In genomic region chr4:54233128-54233696, GRCh38 we compare ENCODE assay signal across 8 cellular contexts. TPM values are rescaled to one million over a fixed set of nuclear protein-coding genes. Genes with fewer than 3 reads are reported as not detected.
DNase-seq lines count a peak whose midpoint lies in the region; ATAC-seq and TF ChIP-seq lines count a peak whose summit lies in the region.

No MANE protein-coding gene starts in this region.

- CTCF ChIA-PET in SK-N-SH (lab: Yijun Ruan, JAX): interaction anchor here (0.6 to 5.5 kb wide), 81 partner anchors 9 to 1989 kb away, joined by 3 to 152 read pairs (median 5); partner anchors contain the start of gene SCFD2
- CTCF ChIA-PET in activated naive CD4-positive, alpha-beta T cell treated with anti-CD3 and anti-CD28 coated beads, Interleukin-2, amount 10 ng/mL, durations not matched to agents 7 days and 5 days (lab: Charles Lee): interaction anchor here (0.6 to 5.3 kb wide), 27 partner anchors 8 to 1858 kb away, joined by 3 to 63 read pairs (median 5); no protein-coding TSS in a partner anchor

- H3K9me3 Mint-ChIP-seq in activated naive CD4-positive, alpha-beta T cell treated with anti-CD3 and anti-CD28 coated beads, Interleukin-2, amount 10 ng/mL, durations not matched to agents 7 days and 5 days: no peaks in the 10 kb centered on the region

- peak overlapping the region; percentile 72 to 91 for H3K27ac ChIP-seq in SK-N-SH (ENCODE audit: low read depth in 2 of 2, low read length in 1 of 2)
- peak overlapping the region; percentile 84 to 88 for H3K27ac ChIP-seq in testis

- no peak for TF ChIP-seq POLR2A in testis (IDR thresholded peaks at IDR 0.05)

- H4K20me1 ChIP-seq in SK-N-SH (ENCODE audit: insufficient read depth): peaks cover 42% of the 10 kb centered on the region

- TF ChIP-seq EP300 in SK-N-SH (IDR thresholded peaks at IDR 0.05; ENCODE audit: borderline replicate concordance in 1 of 2, low read depth in 1 of 2, low read length in 1 of 2): 0 out of 4 replicates have a peak, but pooled peaks of 1 of the 2 experiments have one; percentile 20

- DNase-seq in ELR (ENCODE audit: low read depth) (peak; percentile 90), H4 (ENCODE audit: low spot score) (peak; percentile 77), LoVo (ENCODE audit: low spot score) (peak; percentile 79), SK-N-SH (peak; percentile 91), glomerular endothelial cell (ENCODE audit: extremely low read depth, low read depth, low spot score) (peak; percentile 34), omental fat pad (ENCODE audit: low spot score) (peak; percentile 57), testis (peak; percentile 88)
- DNase-seq in activated naive CD4-positive, alpha-beta T cell treated with anti-CD3 and anti-CD28 coated beads, Interleukin-2, amount 10 ng/mL, durations not matched to agents 7 days and 5 days: peak; percentile 82

- no peaks in the 10 kb centered on the region for H3K9me2 ChIP-seq in SK-N-SH

- peaks cover 2% of the 10 kb centered on the region for H3K36me3 Mint-ChIP-seq in activated naive CD4-positive, alpha-beta T cell treated with anti-CD3 and anti-CD28 coated beads, Interleukin-2, amount 10 ng/mL, durations not matched to agents 7 days and 5 days

- peak; percentile 77 for ATAC-seq in omental fat pad (ENCODE audit: low FRiP score)

- H3K36me3 ChIP-seq in SK-N-SH (replicated peaks in 1 of 2; ENCODE audit: control insufficient read depth in 1 of 2, insufficient read depth in 2 of 2, low read length in 1 of 2) (no peaks in the 10 kb centered on the region), testis (ENCODE audit: low read depth, missing control alignments) (no peaks in the 10 kb centered on the region)

- no peaks in the 10 kb centered on the region for H3K27me3 ChIP-seq in SK-N-SH (ENCODE audit: insufficient read depth)
- H3K27me3 ChIP-seq in testis: no peaks in the 10 kb centered on the region

- WGBS in SK-N-SH (ENCODE audit: low lambda C conversion rate): 2% methylated on average over 18 of the region's 59 CpGs
- WGBS in testis, 2 donors: 0% methylated on average over 2 to 44 of the region's 59 CpGs

- H2AFZ ChIP-seq in SK-N-SH (ENCODE audit: low read depth): peak overlapping the region; percentile 66; the same call in 1 of the 2 replicates

- H3K27me3 Mint-ChIP-seq in activated naive CD4-positive, alpha-beta T cell treated with anti-CD3 and anti-CD28 coated beads, Interleukin-2, amount 10 ng/mL, durations not matched to agents 7 days and 5 days: peaks cover 76% of the 10 kb centered on the region

- H3K4me3 ChIP-seq in SK-N-SH (ENCODE audit: low read depth in 2 of 2, low read length in 1 of 2) (peak overlapping the region; percentile 64 to 85), testis (peak overlapping the region; percentile 77 to 81)

- H3F3A ChIP-seq in SK-N-SH (replicated peaks; ENCODE audit: insufficient read depth): peaks cover 12% of the 10 kb centered on the region

- TF ChIP-seq CTCF in SK-N-SH (IDR thresholded peaks at IDR 0.05) (peak; percentile 69), omental fat pad (IDR thresholded peaks at IDR 0.05) (peak in 1 of 3 donors; percentile 68), testis (IDR thresholded peaks at IDR 0.05) (peak; percentile 65 to 73 (median 70))

- intact Hi-C loops in testis (cut with DNase I; ENCODE audit: low total_unique reads): loop anchor here (5.0 kb wide), 1 partner anchor 866 kb away; the partner anchor contains the start of gene SCFD2

- POLR2A ChIA-PET in SK-N-SH (lab: Yijun Ruan, JAX): interaction anchor here (0.6 to 3.4 kb wide), 9 partner anchors 304 to 1667 kb away, joined by 3 to 14 read pairs (median 4); partner anchors contain the start of gene TMEM165

- H3K4me3 Mint-ChIP-seq in activated naive CD4-positive, alpha-beta T cell treated with anti-CD3 and anti-CD28 coated beads, Interleukin-2, amount 10 ng/mL, durations not matched to agents 7 days and 5 days: peak overlapping the region; percentile 63

- peaks cover 66% of the 10 kb centered on the region for H3K79me2 ChIP-seq in SK-N-SH (ENCODE audit: insufficient read depth)

- H3K9ac ChIP-seq in SK-N-SH: peak overlapping the region; percentile 62; the same call in 1 of the 2 replicates

- H3K4me1 ChIP-seq in SK-N-SH (ENCODE audit: control insufficient read depth in 1 of 2, insufficient read depth in 2 of 2, low read depth in 1 of 2, low read length in 1 of 2) (peaks cover 8% of the 10 kb centered on the region in 2 experiments; a peak in 3 of 4 replicates), testis (peaks cover 15% of the 10 kb centered on the region)

- peak; percentile 79 for TF ChIP-seq RAD21 in SK-N-SH (IDR thresholded peaks at IDR 0.05; ENCODE audit: low read length)

- peaks cover 28% of the 10 kb centered on the region for H3K4me1 Mint-ChIP-seq in activated naive CD4-positive, alpha-beta T cell treated with anti-CD3 and anti-CD28 coated beads, Interleukin-2, amount 10 ng/mL, durations not matched to agents 7 days and 5 days

- H3K27ac Mint-ChIP-seq in activated naive CD4-positive, alpha-beta T cell treated with anti-CD3 and anti-CD28 coated beads, Interleukin-2, amount 10 ng/mL, durations not matched to agents 7 days and 5 days: no peak overlapping the region

- H3K4me2 ChIP-seq in SK-N-SH: peak overlapping the region; percentile 92; the same call in 1 of the 2 replicates

- no peaks in the 10 kb centered on the region for H3K9me3 ChIP-seq in SK-N-SH
- no peaks in the 10 kb centered on the region for H3K9me3 ChIP-seq in testis

TF ChIP-seq in SK-N-SH, 30 proteins besides CTCF, POLR2A, EP300 and RAD21 (continues in another document):
- TF ChIP-seq NRF1 (IDR thresholded peaks at IDR 0.05; ENCODE audit: low read depth, low read length) (0 out of 2 replicates have a peak, but pooled peaks have one; percentile 4), FOXM1 (IDR thresholded peaks at IDR 0.05; ENCODE audit: low read depth) (0 out of 2 replicates have a peak, but pooled peaks have one; percentile 26), MEF2A (IDR thresholded peaks at IDR 0.05; ENCODE audit: borderline replicate concordance, low read depth) (no peak), NFIC (IDR thresholded peaks at IDR 0.05; ENCODE audit: borderline replicate concordance) (0 out of 2 replicates have a peak, but pooled peaks have one; percentile 9), JUND (IDR thresholded peaks at IDR 0.05) (no peak), IRF3 (IDR thresholded peaks at IDR 0.05; ENCODE audit: low read depth, low read length) (no peak), MXI1 (IDR thresholded peaks at IDR 0.05; ENCODE audit: low read depth, low read length) (no peak), POLR2AphosphoS5 (IDR thresholded peaks at IDR 0.05; ENCODE audit: low read depth, low read length) (0 out of 2 replicates have a peak, but pooled peaks have one; percentile 22), GATA2 (CRISPR knock-in tag; IDR thresholded peaks at IDR 0.05) (peak; percentile 38), FOXJ3 (CRISPR knock-in tag; IDR thresholded peaks at IDR 0.05) (0 out of 2 replicates have a peak, but pooled peaks have one; percentile 15), USF1 (IDR thresholded peaks at IDR 0.05; ENCODE audit: borderline replicate concordance, low read depth) (0 out of 2 replicates have a peak, but pooled peaks have one; percentile 9)
- TF ChIP-seq, protein P1, sequence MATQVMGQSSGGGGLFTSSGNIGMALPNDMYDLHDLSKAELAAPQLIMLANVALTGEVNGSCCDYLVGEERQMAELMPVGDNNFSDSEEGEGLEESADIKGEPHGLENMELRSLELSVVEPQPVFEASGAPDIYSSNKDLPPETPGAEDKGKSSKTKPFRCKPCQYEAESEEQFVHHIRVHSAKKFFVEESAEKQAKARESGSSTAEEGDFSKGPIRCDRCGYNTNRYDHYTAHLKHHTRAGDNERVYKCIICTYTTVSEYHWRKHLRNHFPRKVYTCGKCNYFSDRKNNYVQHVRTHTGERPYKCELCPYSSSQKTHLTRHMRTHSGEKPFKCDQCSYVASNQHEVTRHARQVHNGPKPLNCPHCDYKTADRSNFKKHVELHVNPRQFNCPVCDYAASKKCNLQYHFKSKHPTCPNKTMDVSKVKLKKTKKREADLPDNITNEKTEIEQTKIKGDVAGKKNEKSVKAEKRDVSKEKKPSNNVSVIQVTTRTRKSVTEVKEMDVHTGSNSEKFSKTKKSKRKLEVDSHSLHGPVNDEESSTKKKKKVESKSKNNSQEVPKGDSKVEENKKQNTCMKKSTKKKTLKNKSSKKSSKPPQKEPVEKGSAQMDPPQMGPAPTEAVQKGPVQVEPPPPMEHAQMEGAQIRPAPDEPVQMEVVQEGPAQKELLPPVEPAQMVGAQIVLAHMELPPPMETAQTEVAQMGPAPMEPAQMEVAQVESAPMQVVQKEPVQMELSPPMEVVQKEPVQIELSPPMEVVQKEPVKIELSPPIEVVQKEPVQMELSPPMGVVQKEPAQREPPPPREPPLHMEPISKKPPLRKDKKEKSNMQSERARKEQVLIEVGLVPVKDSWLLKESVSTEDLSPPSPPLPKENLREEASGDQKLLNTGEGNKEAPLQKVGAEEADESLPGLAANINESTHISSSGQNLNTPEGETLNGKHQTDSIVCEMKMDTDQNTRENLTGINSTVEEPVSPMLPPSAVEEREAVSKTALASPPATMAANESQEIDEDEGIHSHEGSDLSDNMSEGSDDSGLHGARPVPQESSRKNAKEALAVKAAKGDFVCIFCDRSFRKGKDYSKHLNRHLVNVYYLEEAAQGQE (IDR thresholded peaks at IDR 0.05; ENCODE audit: low read depth, low read length): 0 out of 2 replicates have a peak, but pooled peaks have one; percentile 23

RNA-seq across cellular contexts. Expression of gene PDGFRA, which starts 4.1 kb away (rescaled TPM):
- 7.6 and 13.9 TPM in 2 replicates for total RNA-seq in H4 (2014; rRNA removed; shearing (Covaris generic))
- polyA plus RNA-seq in SK-N-SH (2012; rRNA removed): 25.3 and 28.6 TPM in 2 replicates
- polyA plus RNA-seq in SK-N-SH (2012; cell fraction: cytosol; rRNA removed): 29.6 and 34.0 TPM in 2 replicates
- polyA plus RNA-seq in SK-N-SH (2012; cell fraction: nucleus; rRNA removed): 17.9 and 26.6 TPM in 2 replicates
- total RNA-seq in glomerular endothelial cell: 1.1 and 3.2 TPM in 2 replicates
- total RNA-seq in omental fat pad: 100 to 1,000 TPM; 135 to 272 (median 163) TPM
- total RNA-seq in testis: 10 to 100 TPM; 46.5 to 86.1 TPM
- polyA plus RNA-seq in testis (ENCODE audit: insufficient read depth, low read depth, low replicate concordance): 26.2 TPM

Comparison
In these comparisons a context has a peak if more than half of its experiments do, and no peak if none do; other contexts are left out.
1. Peak in every context shown above with its lines: DNase-seq, ATAC-seq, H3K4me3 ChIP-seq and H3K27ac ChIP-seq.
2. DNase-seq: peak in every context shown above with its lines; median percentile 91 in SK-N-SH; 90 in ELR; 88 in testis; 82 in activated naive CD4-positive, alpha-beta T cell treated with anti-CD3 and anti-CD28 coated beads, Interleukin-2, amount 10 ng/mL, durations not matched to agents 7 days and 5 days; 79 in LoVo; 77 in H4; 57 in omental fat pad; 34 in glomerular endothelial cell.